ENCODE assay signal across 2 cellular contexts in genomic region chr16:49492090-49492801, GRCh38.
TF ChIP-seq lines count a peak whose summit lies in the region.

No MANE protein-coding gene starts in this region.

TF ChIP-seq in GM23338, 12 proteins besides CTCF, POLR2A, EP300 and RAD21 (continued from another document):
- TF ChIP-seq REST (IDR thresholded peaks at IDR 0.05; ENCODE audit: unreplicated experiment) (no peak), ETS1 (IDR thresholded peaks at IDR 0.05) (no peak), CREB1 (CRISPR knock-in tag; IDR thresholded peaks at IDR 0.05; ENCODE audit: low read depth) (peak; percentile 57; the same call in 1 of the 2 replicates)

TF ChIP-seq in K562, 482 proteins besides CTCF, POLR2A, EP300 and RAD21:
- peak; percentile 37; the same call in 1 of the 2 replicates for TF ChIP-seq SMC3 (conservative IDR thresholded peaks at IDR 0.05; ENCODE audit: insufficient read depth, low read depth, low read length)
- no peak for TF ChIP-seq ARID3B (CRISPR knock-in tag; IDR thresholded peaks at IDR 0.05; ENCODE audit: borderline replicate concordance)
